8 cellular contexts compared by ENCODE assay signal in genomic region chr1:21329209-21329844, GRCh38. TPM values are rescaled to one million over a fixed set of nuclear protein-coding genes. Genes with fewer than 3 reads are reported as not detected.
A peak's percentile ranks its signal among the peaks of the same experiment; 100 is the strongest.
DNase-seq lines count a peak whose midpoint lies in the region; ATAC-seq and TF ChIP-seq lines count a peak whose summit lies in the region.
"Had no signal": no experiment of that assay in that cellular context is flagged by ENCODE, and none has a peak within 500 bp of the region (broad histone marks: within the 10 kb centered on the region; RNA-seq: fewer than 3 reads in every experiment).

No MANE protein-coding gene starts in this region.

- H3K4me1 ChIP-seq in smooth muscle cell (ENCODE audit: low read depth) (peaks cover 55% of the 10 kb centered on the region), BE2C (peaks cover 19% of the 10 kb centered on the region)

- peaks cover 86% of the 10 kb centered on the region for H3K79me2 ChIP-seq in smooth muscle cell (ENCODE audit: low read depth)

- CTCF ChIA-PET in T-cell (lab: Charles Lee) = no interaction called here

- no peaks in the 10 kb centered on the region for H3K9me3 ChIP-seq in smooth muscle cell (replicated peaks; ENCODE audit: low read depth)
- H3K9me3 ChIP-seq in BE2C = no peaks in the 10 kb centered on the region

- DNase-seq in HT-29 (ENCODE audit: low spot score) = peak; percentile 84
- peak in 8 of 34 experiments; percentile 10 to 43 (median 31) for DNase-seq in T-cell
- peak; percentile 35 for DNase-seq in fibroblast of mammary gland (ENCODE audit: low read depth)
- no peak for DNase-seq in smooth muscle cell (lab: John Stamatoyannopoulos, UW; ENCODE audit: unreplicated experiment)
- DNase-seq in BE2C = no peak
- no peak for DNase-seq in NCI-H1105 (lab: John Stamatoyannopoulos, UW)
- DNase-seq: stimulated activated CD8-positive, alpha-beta memory T cell treated with anti-CD3 and anti-CD28 coated beads, Interleukin-4, amount 100 ng/mL, for 48 hours had no signal

- H3K27me3 ChIP-seq in smooth muscle cell (ENCODE audit: low read depth) (no peaks in the 10 kb centered on the region), BE2C (no peaks in the 10 kb centered on the region)

- H2AFZ ChIP-seq in smooth muscle cell (ENCODE audit: low read depth) = no peak overlapping the region

- H3K4me1 Mint-ChIP-seq in T-cell = peaks cover 80 to 92% (median 88%) of the 10 kb centered on the region in 3 donors

- H3K4me3 Mint-ChIP-seq in T-cell = peak overlapping the region; percentile 1 to 44 (median 22)

- H3K27me3 Mint-ChIP-seq in T-cell = no peaks in the 10 kb centered on the region

- no peaks in the 10 kb centered on the region for H3K36me3 ChIP-seq in smooth muscle cell (ENCODE audit: low read depth)
- H3K36me3 ChIP-seq in BE2C = 0 out of 2 replicates have a peak, but pooled peaks cover 2% of the 10 kb centered on the region

- H3K4me3 ChIP-seq in fibroblast of mammary gland (ENCODE audit: control insufficient read depth, low read depth, low read length) (no peak overlapping the region), smooth muscle cell (no peak overlapping the region), BE2C (ENCODE audit: low read depth, low read length) (no peak overlapping the region)

- no peak for TF ChIP-seq CTCF in fibroblast of mammary gland (conservative IDR thresholded peaks at IDR 0.05; ENCODE audit: control insufficient read depth, insufficient read depth, low read depth, low read length)
- TF ChIP-seq CTCF in smooth muscle cell (IDR thresholded peaks at IDR 0.05; ENCODE audit: borderline replicate concordance, insufficient read depth, poor library complexity, severe bottlenecking) = no peak
- TF ChIP-seq CTCF in BE2C (IDR thresholded peaks at IDR 0.05; ENCODE audit: low read depth, low read length) = no peak

- WGBS in smooth muscle cell (ENCODE audit: low lambda C conversion rate) = 48% methylated on average over 7 of the region's 7 CpGs

- H3F3A ChIP-seq in smooth muscle cell (ENCODE audit: low read depth) = peaks cover 44% of the 10 kb centered on the region

- peak overlapping the region; percentile 26 for H3K4me2 ChIP-seq in smooth muscle cell

- H3K27ac ChIP-seq in smooth muscle cell (ENCODE audit: low read depth) = peak overlapping the region; percentile 47

- peaks cover 5% of the 10 kb centered on the region for H4K20me1 ChIP-seq in smooth muscle cell (ENCODE audit: low read depth)

- peaks cover 9% of the 10 kb centered on the region for H3K36me3 Mint-ChIP-seq in T-cell

- POLR2A ChIA-PET in T-cell (lab: Charles Lee) = no interaction called here

- ATAC-seq in T-cell (replicated peaks in 1 of 4) (peak; percentile 15 to 41 (median 26)), HG03354 (IDR thresholded peaks at IDR 0.05; ENCODE audit: poor library complexity, severe bottlenecking, unreplicated experiment) (no peak)

- H3K9me3 Mint-ChIP-seq in T-cell = no peaks in the 10 kb centered on the region

- H3K9ac ChIP-seq in smooth muscle cell (ENCODE audit: low read depth) = no peak overlapping the region

- H3K27ac Mint-ChIP-seq in T-cell = peak overlapping the region; percentile 90 to 91

RNA-seq across cellular contexts. Expression of gene ECE1, which starts 39.1 kb away (rescaled TPM):
- 71.6 and 77.6 TPM in 2 replicates for total RNA-seq in HT-29 (2014; rRNA removed; shearing (Covaris generic))
- total RNA-seq in T-cell (10 to 100 TPM; 81.0 to 94.5 (median 87.1) TPM), smooth muscle cell (63.8 and 129 TPM in 2 replicates)
- 101 and 108 TPM in 2 replicates for polyA plus RNA-seq in smooth muscle cell
- polyA plus RNA-seq in BE2C (2012; ENCODE audit: insufficient read depth, insufficient read length, low read depth) = 52.5 TPM

Comparison
In these comparisons a context has a peak if more than half of its experiments do, and no peak if none do; other contexts are left out.
1. DNase-seq: peak in HT-29 (single experiment) and fibroblast of mammary gland (single experiment); none in smooth muscle cell (single experiment), BE2C (single experiment) and NCI-H1105 (single experiment).